In the genomic region with DNA sequence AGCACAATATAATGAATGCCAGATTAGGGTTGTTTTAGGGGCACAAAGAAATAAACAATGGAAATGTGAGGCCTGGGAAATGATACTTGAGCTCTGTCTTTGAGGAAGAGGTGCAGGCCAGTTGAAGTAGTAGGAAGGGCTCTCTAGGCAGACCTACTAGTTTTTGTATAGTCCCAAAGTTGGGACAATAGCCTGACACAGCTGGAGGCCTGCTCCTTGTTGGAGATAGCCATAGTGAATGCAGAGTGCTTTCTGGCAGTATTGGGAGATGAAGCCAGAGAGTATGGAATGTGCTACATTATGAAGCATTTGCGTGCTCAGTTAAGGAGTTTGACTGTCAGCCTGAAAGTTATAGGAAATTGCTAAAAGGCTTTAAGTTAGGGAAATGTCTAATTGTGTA, we compare ENCODE assay signal across 1 cellular context.
TF ChIP-seq lines count a peak whose summit lies in the region.

No MANE protein-coding gene starts in this region.

TF ChIP-seq in GM23338, 12 proteins besides CTCF, POLR2A, EP300 and RAD21 (continued from another document):
- TF ChIP-seq ZNF462 (CRISPR knock-in tag; IDR thresholded peaks at IDR 0.05) (no peak), ZNF331 (CRISPR knock-in tag; IDR thresholded peaks at IDR 0.05; ENCODE audit: low read depth) (no peak), POLR2AphosphoS5 (IDR thresholded peaks at IDR 0.05; ENCODE audit: low read depth) (no peak), JUNB (IDR thresholded peaks at IDR 0.05; ENCODE audit: unreplicated experiment) (no peak), ZNF114 (CRISPR knock-in tag; IDR thresholded peaks at IDR 0.05) (no peak), EZH2 (IDR thresholded peaks at IDR 0.05; ENCODE audit: low read depth, unreplicated experiment) (no peak), EZH2phosphoT487 (IDR thresholded peaks at IDR 0.05; ENCODE audit: unreplicated experiment) (no peak), STAT1 (IDR thresholded peaks at IDR 0.05; ENCODE audit: unreplicated experiment) (no peak), NANOG (IDR thresholded peaks at IDR 0.05; ENCODE audit: borderline replicate concordance) (no peak), CREB1 (CRISPR knock-in tag; IDR thresholded peaks at IDR 0.05; ENCODE audit: low read depth) (no peak)
- TF ChIP-seq, protein P1, sequence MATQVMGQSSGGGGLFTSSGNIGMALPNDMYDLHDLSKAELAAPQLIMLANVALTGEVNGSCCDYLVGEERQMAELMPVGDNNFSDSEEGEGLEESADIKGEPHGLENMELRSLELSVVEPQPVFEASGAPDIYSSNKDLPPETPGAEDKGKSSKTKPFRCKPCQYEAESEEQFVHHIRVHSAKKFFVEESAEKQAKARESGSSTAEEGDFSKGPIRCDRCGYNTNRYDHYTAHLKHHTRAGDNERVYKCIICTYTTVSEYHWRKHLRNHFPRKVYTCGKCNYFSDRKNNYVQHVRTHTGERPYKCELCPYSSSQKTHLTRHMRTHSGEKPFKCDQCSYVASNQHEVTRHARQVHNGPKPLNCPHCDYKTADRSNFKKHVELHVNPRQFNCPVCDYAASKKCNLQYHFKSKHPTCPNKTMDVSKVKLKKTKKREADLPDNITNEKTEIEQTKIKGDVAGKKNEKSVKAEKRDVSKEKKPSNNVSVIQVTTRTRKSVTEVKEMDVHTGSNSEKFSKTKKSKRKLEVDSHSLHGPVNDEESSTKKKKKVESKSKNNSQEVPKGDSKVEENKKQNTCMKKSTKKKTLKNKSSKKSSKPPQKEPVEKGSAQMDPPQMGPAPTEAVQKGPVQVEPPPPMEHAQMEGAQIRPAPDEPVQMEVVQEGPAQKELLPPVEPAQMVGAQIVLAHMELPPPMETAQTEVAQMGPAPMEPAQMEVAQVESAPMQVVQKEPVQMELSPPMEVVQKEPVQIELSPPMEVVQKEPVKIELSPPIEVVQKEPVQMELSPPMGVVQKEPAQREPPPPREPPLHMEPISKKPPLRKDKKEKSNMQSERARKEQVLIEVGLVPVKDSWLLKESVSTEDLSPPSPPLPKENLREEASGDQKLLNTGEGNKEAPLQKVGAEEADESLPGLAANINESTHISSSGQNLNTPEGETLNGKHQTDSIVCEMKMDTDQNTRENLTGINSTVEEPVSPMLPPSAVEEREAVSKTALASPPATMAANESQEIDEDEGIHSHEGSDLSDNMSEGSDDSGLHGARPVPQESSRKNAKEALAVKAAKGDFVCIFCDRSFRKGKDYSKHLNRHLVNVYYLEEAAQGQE (IDR thresholded peaks at IDR 0.05; ENCODE audit: unreplicated experiment), result no peak
